In genomic region chr11:61680622-61681191, GRCh38 we compare ENCODE assay signal across 9 cellular contexts. TPM values are rescaled to one million over a fixed set of nuclear protein-coding genes. Genes with fewer than 3 reads are reported as not detected.
DNase-seq lines count a peak whose midpoint lies in the region; ATAC-seq, FAIRE-seq and TF ChIP-seq lines count a peak whose summit lies in the region.
"Had no signal": no experiment of that assay in that cellular context is flagged by ENCODE, and none has a peak within 500 bp of the region (broad histone marks: within the 10 kb centered on the region; RNA-seq: fewer than 3 reads in every experiment).

No MANE protein-coding gene starts in this region.

- intact Hi-C loops in left cardiac atrium (cut with DNase I): loop anchor here in 1 of 2 donors (2.0 kb wide), 1 partner anchor 52 kb away; no protein-coding TSS in a partner anchor

- ATAC-seq in left cardiac atrium: no peak
- no peak for ATAC-seq in central memory CD8-positive, alpha-beta T cell (replicated peaks; ENCODE audit: extremely low read depth, poor library complexity, severe bottlenecking)

- H3K4me3 Mint-ChIP-seq in central memory CD8-positive, alpha-beta T cell: peak overlapping the region; percentile 53

- no peak overlapping the region for H3K27ac ChIP-seq in cardiac muscle cell

- H3K9me3 Mint-ChIP-seq in central memory CD8-positive, alpha-beta T cell: no peaks in the 10 kb centered on the region

- DNase-seq in cardiac muscle cell (ENCODE audit: low read depth in 1 of 2, low spot score in 1 of 2) (no peak), left cardiac atrium (no peak), urothelium cell line (ENCODE audit: low spot score) (no peak), SIG-M5 treated with dmso at 0.1 percent for 504 hours (lab: John Stamatoyannopoulos, UW; ENCODE audit: unreplicated experiment) (no peak), NCI-H2029 treated with DMSO at 0.1 percent for 48 hours (lab: John Stamatoyannopoulos, UW) (no peak), superior temporal gyrus (ENCODE audit: extremely low spot score) (no peak)
- no peak for DNase-seq in central memory CD8-positive, alpha-beta T cell (ENCODE audit: low spot score in 2 of 2)
- DNase-seq: GF-D8 had no signal

- H3K9me3 ChIP-seq in cardiac muscle cell (ENCODE audit: low read depth) (no peaks in the 10 kb centered on the region), mononuclear cell (ENCODE audit: low read depth, low read length) (no peaks in the 10 kb centered on the region)

- no peak overlapping the region for H3K27ac Mint-ChIP-seq in central memory CD8-positive, alpha-beta T cell (ENCODE audit: low read depth)

- H3K4me1 ChIP-seq in cardiac muscle cell (ENCODE audit: low read depth) (no peaks in the 10 kb centered on the region), mononuclear cell (ENCODE audit: insufficient read depth, low read length) (peaks cover 33% of the 10 kb centered on the region)

- no peaks in the 10 kb centered on the region for H3K36me3 Mint-ChIP-seq in central memory CD8-positive, alpha-beta T cell (ENCODE audit: insufficient read depth)

- H3K27me3 ChIP-seq in cardiac muscle cell: peaks cover 9% of the 10 kb centered on the region
- H3K27me3 ChIP-seq in mononuclear cell (ENCODE audit: insufficient read depth, low read length): peaks cover 17% of the 10 kb centered on the region

- no peak for TF ChIP-seq CTCF in cardiac muscle cell (IDR thresholded peaks at IDR 0.05; ENCODE audit: low read depth, low read length)

- H3K4me3 ChIP-seq in cardiac muscle cell: peak overlapping the region; percentile 28
- H3K4me3 ChIP-seq in mononuclear cell (ENCODE audit: low read length): peak overlapping the region; percentile 16

- H3K36me3 ChIP-seq in cardiac muscle cell: no peaks in the 10 kb centered on the region

- H3K27me3 Mint-ChIP-seq in central memory CD8-positive, alpha-beta T cell: peaks cover 27% of the 10 kb centered on the region

- peak; percentile 89 for FAIRE-seq in urothelium cell line (lab: Jason Lieb, UNC)

- H3K4me1 Mint-ChIP-seq in central memory CD8-positive, alpha-beta T cell: no peaks in the 10 kb centered on the region

RNA-seq across cellular contexts. Expression of gene DAGLA, which starts 0.5 kb away (rescaled TPM):
- total RNA-seq in cardiac muscle cell (5.5 and 6.3 TPM in 2 replicates), left cardiac atrium (1 to 10 TPM; 4.1 to 5.0 TPM), mononuclear cell (0.94 TPM)
- 2.1 and 3.4 TPM in 2 replicates for polyA plus RNA-seq in cardiac muscle cell
